In the genomic region with DNA sequence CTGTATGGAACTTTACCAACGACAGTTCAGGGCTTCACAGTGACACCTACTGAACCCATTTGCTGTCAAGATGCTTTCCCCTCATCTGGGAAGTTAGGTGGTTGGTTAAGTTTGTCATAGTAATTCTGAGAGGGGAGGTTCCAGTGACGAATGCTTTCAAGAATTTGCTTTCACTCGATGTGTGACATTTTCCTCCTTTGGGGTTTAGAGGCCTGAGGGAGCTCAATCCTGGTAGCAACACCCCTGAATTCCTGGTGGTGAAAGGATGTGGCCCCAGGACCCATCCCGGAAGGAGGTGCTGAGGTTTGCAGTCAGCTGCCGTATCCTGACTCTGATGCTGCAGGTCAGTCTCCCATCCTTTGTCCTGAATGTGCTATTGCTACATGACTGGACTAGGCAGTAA, we compare ENCODE assay signal across 10 cellular contexts. TPM values are rescaled to one million over a fixed set of nuclear protein-coding genes. Genes with fewer than 3 reads are reported as not detected.
DNase-seq lines count a peak whose midpoint lies in the region; ATAC-seq and TF ChIP-seq lines count a peak whose summit lies in the region.
"Had no signal": no experiment of that assay in that cellular context is flagged by ENCODE, and none has a peak within 500 bp of the region (broad histone marks: within the 10 kb centered on the region; RNA-seq: fewer than 3 reads in every experiment).

No MANE protein-coding gene starts in this region.

- TF ChIP-seq CTCF in GM10266 (IDR thresholded peaks at IDR 0.05; ENCODE audit: control insufficient read depth, insufficient read depth, low read depth, missing control alignments) (no peak), testis (IDR thresholded peaks at IDR 0.05) (no peak)

- no peak for TF ChIP-seq POLR2A in testis (IDR thresholded peaks at IDR 0.05)

- no peaks in the 10 kb centered on the region for H3K27me3 Mint-ChIP-seq in CD4-positive, alpha-beta memory T cell
- no peaks in the 10 kb centered on the region for H3K27me3 Mint-ChIP-seq in T-helper 2 cell treated with Interferon-gamma antibody and Interleukin-4, amounts not matched to agents 5 μg/mL and 100 μg/mL, for 36 hours (ENCODE audit: low read depth)
- H3K27me3 Mint-ChIP-seq in immature natural killer cell (ENCODE audit: low read depth in 3 of 3): peaks cover 8 to 30% (median 18%) of the 10 kb centered on the region in 3 donors
- H3K27me3 Mint-ChIP-seq: progenitor cell of endocrine pancreas had no signal

- peaks cover 53% of the 10 kb centered on the region for H3K4me1 ChIP-seq in CD4-positive, alpha-beta memory T cell (ENCODE audit: insufficient read depth, low read length)
- H3K4me1 ChIP-seq in testis: peaks cover 22% of the 10 kb centered on the region

- H3K27ac ChIP-seq in CD4-positive, alpha-beta memory T cell (ENCODE audit: low read depth, low read length): peak overlapping the region; percentile 23
- H3K27ac ChIP-seq in testis: no peak overlapping the region
- H3K27ac ChIP-seq: thoracic aorta had no signal

- H3K9me3 ChIP-seq in CD4-positive, alpha-beta memory T cell (ENCODE audit: control insufficient read depth in 1 of 2, low read length in 2 of 2): no peaks in the 10 kb centered on the region
- no peaks in the 10 kb centered on the region for H3K9me3 ChIP-seq in testis
- H3K9me3 ChIP-seq: thoracic aorta had no signal

- WGBS in testis, 2 donors: 66 to 79% methylated on average over 5 of the region's 5 CpGs

- H3K4me3 ChIP-seq in CD4-positive, alpha-beta memory T cell (ENCODE audit: low read length in 2 of 2): no peak overlapping the region
- H3K4me3 ChIP-seq in testis: no peak overlapping the region
- H3K4me3 ChIP-seq: thoracic aorta had no signal

- ATAC-seq in GM18873 (IDR thresholded peaks at IDR 0.05; ENCODE audit: low FRiP score, unreplicated experiment): no peak

- intact Hi-C loops in CD4-positive, alpha-beta memory T cell (cut with micrococcal nuclease): no loop called here
- intact Hi-C loops in testis (cut with DNase I; ENCODE audit: low total_unique reads): loop anchor here (5.0 kb wide), 1 partner anchor 183 kb away; no protein-coding TSS in a partner anchor

- peaks cover 23 to 47% of the 10 kb centered on the region in 2 donors for H3K36me3 Mint-ChIP-seq in CD4-positive, alpha-beta memory T cell
- H3K36me3 Mint-ChIP-seq in T-helper 2 cell treated with Interferon-gamma antibody and Interleukin-4, amounts not matched to agents 5 μg/mL and 100 μg/mL, for 36 hours (ENCODE audit: low read depth): peaks cover 19% of the 10 kb centered on the region
- peaks cover 16 to 28% (median 27%) of the 10 kb centered on the region in 3 donors for H3K36me3 Mint-ChIP-seq in immature natural killer cell

- DNase-seq in CD4-positive, alpha-beta memory T cell: peak in 1 of 5 donors; percentile 40
- peak; percentile 72 for DNase-seq in GM10266 (ENCODE audit: extremely low spot score)
- DNase-seq in T-helper 2 cell treated with Interferon-gamma antibody and Interleukin-4, amounts not matched to agents 5 μg/mL and 100 μg/mL, for 36 hours (ENCODE audit: low spot score): peak; percentile 67
- DNase-seq in immature natural killer cell: no peak
- DNase-seq in NCI-H526 treated with DMSO at 0.1 percent for 48 hours (lab: John Stamatoyannopoulos, UW): no peak
- no peak for DNase-seq in testis
- DNase-seq: cerebellar nuclear complex had no signal

- H3K4me1 Mint-ChIP-seq in CD4-positive, alpha-beta memory T cell: peaks cover 44 to 61% (median 53%) of the 10 kb centered on the region in 4 donors
- H3K4me1 Mint-ChIP-seq in T-helper 2 cell treated with Interferon-gamma antibody and Interleukin-4, amounts not matched to agents 5 μg/mL and 100 μg/mL, for 36 hours (ENCODE audit: low read depth): peaks cover 61% of the 10 kb centered on the region
- H3K4me1 Mint-ChIP-seq in immature natural killer cell: peaks cover 55 to 63% of the 10 kb centered on the region in 2 donors

- peaks cover 0 to 3% (median 0%) of the 10 kb centered on the region in 8 donors for H3K9me3 Mint-ChIP-seq in CD4-positive, alpha-beta memory T cell
- H3K9me3 Mint-ChIP-seq in T-helper 2 cell treated with Interferon-gamma antibody and Interleukin-4, amounts not matched to agents 5 μg/mL and 100 μg/mL, for 36 hours: no peaks in the 10 kb centered on the region
- no peaks in the 10 kb centered on the region for H3K9me3 Mint-ChIP-seq in immature natural killer cell

- POLR2A ChIA-PET in CD4-positive, alpha-beta memory T cell (lab: Charles Lee; ENCODE audit: partially characterized antibody): interaction anchor here (0.7 to 13.8 kb wide), 6 partner anchors 10 to 290 kb away, joined by 4 to 595 read pairs (median 64); partner anchors contain the start of gene ARID1A

- H3K27ac Mint-ChIP-seq in CD4-positive, alpha-beta memory T cell: peak overlapping the region in 6 of 7 donors; percentile 77 to 100 (median 82)
- peak overlapping the region; percentile 96 for H3K27ac Mint-ChIP-seq in T-helper 2 cell treated with Interferon-gamma antibody and Interleukin-4, amounts not matched to agents 5 μg/mL and 100 μg/mL, for 36 hours
- H3K27ac Mint-ChIP-seq in immature natural killer cell: peak overlapping the region; percentile 93 to 100 (median 98)

- CTCF ChIA-PET in CD4-positive, alpha-beta memory T cell (lab: Charles Lee; ENCODE audit: partially characterized antibody): interaction anchor here (0.8 to 6.1 kb wide), 26 partner anchors 10 to 290 kb away, joined by 3 to 352 read pairs (median 10); partner anchors contain the start of gene ARID1A

- peaks cover 12% of the 10 kb centered on the region for H3K36me3 ChIP-seq in CD4-positive, alpha-beta memory T cell (ENCODE audit: insufficient read depth, low read length)
- H3K36me3 ChIP-seq in testis (ENCODE audit: low read depth, missing control alignments): no peaks in the 10 kb centered on the region

- peak overlapping the region in 4 of 8 donors; percentile 16 to 86 (median 42) for H3K4me3 Mint-ChIP-seq in CD4-positive, alpha-beta memory T cell
- H3K4me3 Mint-ChIP-seq in T-helper 2 cell treated with Interferon-gamma antibody and Interleukin-4, amounts not matched to agents 5 μg/mL and 100 μg/mL, for 36 hours: peak overlapping the region; percentile 94
- peak overlapping the region in 4 of 5 donors; percentile 49 to 100 (median 100) for H3K4me3 Mint-ChIP-seq in immature natural killer cell

- H3K27me3 ChIP-seq in CD4-positive, alpha-beta memory T cell (ENCODE audit: insufficient read depth, low read length): no peaks in the 10 kb centered on the region
- H3K27me3 ChIP-seq in testis: no peaks in the 10 kb centered on the region

RNA-seq across cellular contexts. Expression of gene PIGV, which starts 2.8 kb away (rescaled TPM):
- total RNA-seq in CD4-positive, alpha-beta memory T cell: 10 to 100 TPM; 17.7 to 18.2 TPM
- 10 to 100 TPM in 1 of 2 donors, 1 to 10 TPM in 1; 7.9 to 13.2 TPM for polyA plus RNA-seq in CD4-positive, alpha-beta memory T cell
- polyA plus RNA-seq in immature natural killer cell (10 to 100 TPM in 2 of 3 donors, 1 to 10 TPM in 1; 9.8 to 20.0 (median 13.7) TPM), testis (ENCODE audit: insufficient read depth, low read depth, low replicate concordance) (101 TPM)
- total RNA-seq in testis: 10 to 100 TPM; 47.6 to 52.5 TPM

RNA-seq across cellular contexts. Expression of gene ZDHHC18, which starts 35.9 kb away (rescaled TPM):
- total RNA-seq in CD4-positive, alpha-beta memory T cell: 10 to 100 TPM; 54.9 to 56.4 TPM
- polyA plus RNA-seq in CD4-positive, alpha-beta memory T cell: 10 to 100 TPM in 1 of 2 donors, 1 to 10 TPM in 1; 6.2 to 18.1 TPM
- 1 to 10 TPM; 7.3 to 8.8 (median 7.8) TPM for polyA plus RNA-seq in immature natural killer cell
- total RNA-seq in testis: 10 to 100 TPM; 20.6 to 30.7 TPM
- polyA plus RNA-seq in testis (ENCODE audit: insufficient read depth, low read depth, low replicate concordance): 17.9 TPM

Comparison
In these comparisons a context has a peak if more than half of its experiments do, and no peak if none do; other contexts are left out.
1. DNase-seq: peak in GM10266 (single experiment) and T-helper 2 cell treated with Interferon-gamma antibody and Interleukin-4, amounts not matched to agents 5 μg/mL and 100 μg/mL, for 36 hours (single experiment); none in immature natural killer cell (0 of 3), NCI-H526 treated with DMSO at 0.1 percent for 48 hours (single experiment) and testis (single experiment).
2. Peak in every context shown above with its lines, with median percentiles within 50 percentile points of each other: H3K27ac Mint-ChIP-seq.